Comparison of ENCODE assay signal across 17 cellular contexts in the genomic region with DNA sequence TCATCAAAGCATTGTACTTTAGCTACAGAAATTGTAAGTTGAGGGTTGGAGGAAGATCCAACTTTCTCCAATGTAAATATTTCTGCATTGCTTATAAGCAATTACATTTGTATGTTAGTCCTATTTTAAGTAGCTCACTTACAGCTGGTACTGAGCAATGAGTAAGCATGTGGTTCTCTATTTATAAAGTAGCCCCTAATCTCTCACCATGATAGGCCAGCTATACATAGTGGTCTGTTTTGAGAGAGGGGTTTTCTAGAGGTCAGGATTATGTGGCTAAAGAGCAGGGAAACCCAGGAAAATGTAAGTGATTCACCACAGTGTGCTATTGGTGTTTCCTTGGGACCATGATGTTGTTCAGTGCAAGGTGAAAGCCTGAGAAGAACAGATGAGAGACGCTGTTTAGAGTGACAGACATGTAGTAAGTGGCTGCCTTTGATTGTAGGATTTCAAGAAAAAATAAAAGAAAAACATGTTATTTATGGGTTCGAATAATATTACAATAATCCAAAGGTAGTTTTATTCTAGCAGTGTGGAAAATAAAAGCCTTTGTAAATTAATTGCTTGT. TPM values are rescaled to one million over a fixed set of nuclear protein-coding genes. Genes with fewer than 3 reads are reported as not detected.
"Had no signal": no experiment of that assay in that cellular context is flagged by ENCODE, and none has a peak within 500 bp of the region (broad histone marks: within the 10 kb centered on the region; RNA-seq: fewer than 3 reads in every experiment).

No MANE protein-coding gene starts in this region.

- H3K4me1 ChIP-seq: body of pancreas, colonic mucosa, foreskin keratinocyte had no signal

- ATAC-seq: body of pancreas; foreskin keratinocyte; mucosa of descending colon; naive thymus-derived CD8-positive, alpha-beta T cell had no signal

- H3K27ac ChIP-seq: body of pancreas, colonic mucosa, epithelial cell of prostate, foreskin keratinocyte, ovary had no signal

- H3K36me3 ChIP-seq: colonic mucosa, ovary had no signal

- H3K27me3 ChIP-seq: body of pancreas, colonic mucosa, foreskin keratinocyte, ovary had no signal

- H3K4me3 ChIP-seq: body of pancreas, colonic mucosa, mucosa of descending colon, ovary had no signal

- H3K9me3 ChIP-seq: body of pancreas, colonic mucosa, mucosa of descending colon, ovary had no signal

- DNase-seq: activated CD4-positive, CD25-positive, alpha-beta regulatory T cell treated with anti-CD3 and anti-CD28 coated beads, Interleukin-2, amount 50 U/mL, for 72 hours; activated gamma-delta T cell treated with Interleukin-2 at 50 U/mL for 16 hours; amniotic stem cell; body of pancreas; colonic mucosa; endodermal cell; foreskin keratinocyte; head of caudate nucleus; kidney glomerular epithelial cell; mucosa of descending colon; naive thymus-derived CD8-positive, alpha-beta T cell; ovary; stimulated activated CD4-positive, alpha-beta T cell treated with anti-CD3 and anti-CD28 coated beads, Interleukin-12 subunit alpha, Interleukin-12 subunit beta, amount 100 ng/mL, for 4 hours; stimulated activated CD4-positive, alpha-beta T cell treated with anti-CD3 and anti-CD28 coated beads, Interleukin-1b, Interleukin-23, amount 100 ng/mL, for 48 hours; stimulated activated CD8-positive, alpha-beta memory T cell treated with anti-CD3 and anti-CD28 coated beads, Interleukin-4, amount 100 ng/mL, for 48 hours; stimulated activated naive CD4-positive, alpha-beta T cell had no signal

RNA-seq across cellular contexts. Expression of a gene that starts 26.4 kb away (rescaled TPM):
- total RNA-seq: naive thymus-derived CD8-positive, alpha-beta T cell had no signal
- polyA plus RNA-seq: naive thymus-derived CD8-positive, alpha-beta T cell had no signal
